Comparison of ENCODE assay signal across 1 cellular context in genomic region chr4:84050014-84050413, GRCh38.
TF ChIP-seq lines count a peak whose summit lies in the region.

No MANE protein-coding gene starts in this region.

TF ChIP-seq in GM23338, 12 proteins besides CTCF, POLR2A, EP300 and RAD21:
- TF ChIP-seq ZNF462 (CRISPR knock-in tag; IDR thresholded peaks at IDR 0.05) = peak; percentile 98
- no peak for TF ChIP-seq ZNF331 (CRISPR knock-in tag; IDR thresholded peaks at IDR 0.05; ENCODE audit: low read depth)
- peak; percentile 35; the same call in 1 of the 2 replicates for TF ChIP-seq NANOG (IDR thresholded peaks at IDR 0.05; ENCODE audit: borderline replicate concordance)
